1 cellular context compared by ENCODE assay signal in genomic region chr1:36567601-36568341, GRCh38.
TF ChIP-seq lines count a peak whose summit lies in the region.

No MANE protein-coding gene starts in this region.

TF ChIP-seq in H1, 55 proteins besides CTCF, POLR2A, EP300 and RAD21 (continued from another document):
- TF ChIP-seq SP1 (IDR thresholded peaks at IDR 0.05; ENCODE audit: low read depth, low read length), result no peak
- TF ChIP-seq CBX5 (IDR thresholded peaks at IDR 0.05; ENCODE audit: low read depth, low read length), result no peak
- no peak for TF ChIP-seq KDM4A (IDR thresholded peaks at IDR 0.05; ENCODE audit: low read depth, low read length, severe bottlenecking)
- no peak for TF ChIP-seq JUN (IDR thresholded peaks at IDR 0.05; ENCODE audit: low read depth, low read length)
- no peak for TF ChIP-seq SRF (IDR thresholded peaks at IDR 0.05; ENCODE audit: low read depth, low read length)
- no peak for TF ChIP-seq CHD7 (IDR thresholded peaks at IDR 0.05; ENCODE audit: insufficient replicate concordance, low read length)
- no peak for TF ChIP-seq BCL11A (IDR thresholded peaks at IDR 0.05; ENCODE audit: low read depth in 2 of 2, low read length in 2 of 2)
- TF ChIP-seq HDAC2 (IDR thresholded peaks at IDR 0.05; ENCODE audit: borderline replicate concordance in 1 of 2, low read depth in 2 of 2, low read length in 2 of 2), result no peak
- no peak for TF ChIP-seq POU5F1 (IDR thresholded peaks at IDR 0.05; ENCODE audit: low read depth, low read length)
- no peak for TF ChIP-seq BRCA1 (IDR thresholded peaks at IDR 0.05; ENCODE audit: low read depth, low read length)
- no peak for TF ChIP-seq YY1 (IDR thresholded peaks at IDR 0.05; ENCODE audit: low read depth, low read length)
- no peak for TF ChIP-seq SP2 (IDR thresholded peaks at IDR 0.05; ENCODE audit: low read length)
